In the genomic region with DNA sequence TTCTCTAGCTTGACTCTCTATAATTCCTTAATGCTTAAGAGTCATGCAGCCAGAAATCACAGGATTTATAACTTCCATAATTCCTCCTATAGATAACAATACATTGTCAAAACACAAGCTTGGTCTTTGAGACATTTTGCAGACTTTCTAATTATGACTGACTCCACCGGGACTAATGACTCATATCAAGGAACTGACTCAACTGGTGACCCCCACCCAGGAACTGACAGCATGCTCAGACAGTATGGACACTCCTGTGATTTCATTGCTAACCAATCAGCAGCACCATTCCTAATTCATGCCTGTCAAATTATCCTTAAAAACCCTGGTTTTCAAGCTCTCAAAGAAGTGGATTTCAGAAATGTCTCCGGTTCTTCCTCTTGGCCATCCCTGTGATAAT, we compare ENCODE assay signal across 21 cellular contexts.
"Had no signal": no experiment of that assay in that cellular context is flagged by ENCODE, and none has a peak within 500 bp of the region (broad histone marks: within the 10 kb centered on the region; RNA-seq: fewer than 3 reads in every experiment).

No MANE protein-coding gene starts in this region.

- H3K9me3 ChIP-seq: colonic mucosa, gastrocnemius medialis, neutrophil, pancreas, thyroid gland, upper lobe of right lung had no signal

- H3K4me1 ChIP-seq: colonic mucosa, gastrocnemius medialis, pancreas, thyroid gland, upper lobe of right lung had no signal

- DNase-seq: activated CD4-positive, alpha-beta T cell treated with anti-CD3 and anti-CD28 coated beads, Interleukin-2, amount 10 ng/mL, durations not matched to agents 7 days and 5 days; activated CD4-positive, CD25-positive, alpha-beta regulatory T cell treated with anti-CD3 and anti-CD28 coated beads, Interleukin-2, amount 50 U/mL, for 72 hours; activated CD8-positive, alpha-beta memory T cell treated with anti-CD3 and anti-CD28 coated beads, Interleukin-2, amount 10 ng/mL, durations not matched to agents 7 days and 5 days; activated CD8-positive, alpha-beta T cell treated with anti-CD3 and anti-CD28 coated beads for 36 hours; activated gamma-delta T cell; aorta; colonic mucosa; dorsolateral prefrontal cortex; effector memory CD8-positive, alpha-beta T cell; gastrocnemius medialis; hippocampal formation; pancreas; right cardiac atrium; stimulated activated CD4-positive, alpha-beta T cell treated with anti-CD3 and anti-CD28 coated beads, Interleukin-1b, Interleukin-23, amount 100 ng/mL, for 48 hours; substantia nigra; T-cell; thyroid gland; upper lobe of right lung; WERI-Rb-1 had no signal

- H3K27me3 ChIP-seq: colonic mucosa, dorsolateral prefrontal cortex, gastrocnemius medialis, neutrophil, pancreas, thyroid gland, upper lobe of right lung had no signal

- ATAC-seq: activated CD8-positive, alpha-beta memory T cell treated with anti-CD3 and anti-CD28 coated beads, Interleukin-2, amount 10 ng/mL, durations not matched to agents 7 days and 5 days; activated CD8-positive, alpha-beta T cell treated with anti-CD3 and anti-CD28 coated beads for 36 hours; effector memory CD8-positive, alpha-beta T cell; gastrocnemius medialis; pancreas; right cardiac atrium; T-cell; upper lobe of right lung had no signal

- H3K36me3 ChIP-seq: colonic mucosa, gastrocnemius medialis, neutrophil, pancreas, thyroid gland, upper lobe of right lung, WERI-Rb-1 had no signal

- H3K27ac ChIP-seq: colonic mucosa, dorsolateral prefrontal cortex, epithelial cell of prostate, gastrocnemius medialis, neutrophil, pancreas, thyroid gland, upper lobe of right lung, WERI-Rb-1 had no signal

- H3K4me3 ChIP-seq: colonic mucosa, dorsolateral prefrontal cortex, gastrocnemius medialis, pancreas, thyroid gland, upper lobe of right lung had no signal
